10 cellular contexts compared by ENCODE assay signal in the genomic region with DNA sequence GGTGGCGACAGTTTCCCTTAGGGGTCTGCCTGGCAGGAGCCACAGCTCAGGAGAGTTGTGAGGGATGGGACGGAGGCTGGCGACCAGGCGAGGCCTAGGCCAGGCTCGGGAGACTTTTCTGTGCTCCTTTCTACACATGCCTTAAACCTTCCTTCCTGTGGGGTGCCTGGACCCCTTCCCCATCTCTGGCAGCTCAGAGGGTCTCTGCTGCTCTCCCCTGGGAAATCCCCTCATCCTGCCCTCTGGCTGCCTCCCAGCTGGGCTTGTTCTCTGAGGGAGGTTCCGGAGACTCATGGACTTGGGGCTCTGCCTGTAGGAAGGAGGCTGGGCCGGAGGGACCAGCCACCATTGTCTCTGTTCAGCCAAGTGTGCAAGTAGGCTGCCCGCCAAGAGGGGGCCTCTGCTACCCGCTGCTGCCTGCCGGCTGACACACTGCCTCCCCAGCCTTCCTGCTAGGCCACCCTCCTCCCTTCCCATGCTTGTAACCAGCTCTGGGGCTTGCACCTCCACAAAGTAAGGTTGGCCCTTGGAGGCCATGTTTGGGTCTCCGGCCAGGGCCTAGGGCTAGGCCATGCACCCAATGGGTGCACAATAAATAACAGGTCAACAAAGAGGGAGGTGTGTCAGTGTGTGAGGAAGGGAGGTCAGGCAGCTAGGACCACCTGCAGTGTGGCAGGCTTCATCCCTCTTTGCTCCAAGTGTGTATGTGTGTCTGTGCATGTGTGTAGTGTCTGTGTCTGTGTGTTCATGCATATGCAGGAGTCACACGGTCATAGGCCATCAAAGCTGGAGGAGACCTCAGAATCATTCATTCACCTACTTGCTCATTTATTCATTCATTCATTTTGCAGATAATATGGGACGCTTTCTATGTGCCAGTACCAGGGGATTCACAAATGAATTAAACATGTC. TPM values are rescaled to one million over a fixed set of nuclear protein-coding genes. Genes with fewer than 3 reads are reported as not detected.
A peak's percentile ranks its signal among the peaks of the same experiment; 100 is the strongest.
DNase-seq lines count a peak whose midpoint lies in the region; ATAC-seq and TF ChIP-seq lines count a peak whose summit lies in the region.
"Had no signal": no experiment of that assay in that cellular context is flagged by ENCODE, and none has a peak within 500 bp of the region (broad histone marks: within the 10 kb centered on the region; RNA-seq: fewer than 3 reads in every experiment).

No MANE protein-coding gene starts in this region.

- TF ChIP-seq CTCF in smooth muscle cell (IDR thresholded peaks at IDR 0.05; ENCODE audit: borderline replicate concordance, insufficient read depth, poor library complexity, severe bottlenecking), result no peak
- no peak for TF ChIP-seq CTCF in GM13977 (IDR thresholded peaks at IDR 0.05; ENCODE audit: extremely low read depth, insufficient read depth, missing control alignments)

- no peaks in the 10 kb centered on the region for H3K36me3 ChIP-seq in smooth muscle cell (ENCODE audit: low read depth)

- peaks cover 43% of the 10 kb centered on the region for H3K36me3 Mint-ChIP-seq in activated CD4-positive, alpha-beta T cell treated with anti-CD3 and anti-CD28 coated beads, Interleukin-2, amount 10 ng/mL, durations not matched to agents 24 days and 14 days (ENCODE audit: low read depth)
- peaks cover 17% of the 10 kb centered on the region for H3K36me3 Mint-ChIP-seq in T-cell

- H2AFZ ChIP-seq in smooth muscle cell (ENCODE audit: low read depth), result no peak overlapping the region

- POLR2A ChIA-PET in T-cell (lab: Charles Lee), result no interaction called here

- H3K4me2 ChIP-seq in smooth muscle cell, result peak overlapping the region; percentile 0

- intact Hi-C loops in activated CD4-positive, alpha-beta T cell treated with anti-CD3 and anti-CD28 coated beads, Interleukin-2, amount 10 ng/mL, durations not matched to agents 24 days and 14 days (cut with micrococcal nuclease), result no loop called here

- no peak for DNase-seq in activated CD4-positive, alpha-beta T cell treated with anti-CD3 and anti-CD28 coated beads, Interleukin-2, amount 10 ng/mL, durations not matched to agents 24 days and 14 days
- DNase-seq in activated CD4-positive, alpha-beta T cell treated with anti-CD3 and anti-CD28 coated beads for 4 hours, result no peak
- no peak for DNase-seq in T-cell
- DNase-seq in glomerular visceral epithelial cell (ENCODE audit: extremely low spot score), result peak; percentile 82
- DNase-seq in smooth muscle cell (lab: John Stamatoyannopoulos, UW; ENCODE audit: unreplicated experiment), result no peak
- DNase-seq in NCI-H1930 (lab: John Stamatoyannopoulos, UW), result no peak
- DNase-seq in GM13977 (ENCODE audit: low spot score), result no peak
- DNase-seq: activated gamma-delta T cell treated with Interleukin-2 at 50 U/mL for 16 hours, NCI-H1105 treated with DMSO at 0.1 percent for 48 hours had no signal

- H3K4me3 ChIP-seq in smooth muscle cell, result no peak overlapping the region

- H4K20me1 ChIP-seq in smooth muscle cell (ENCODE audit: low read depth), result no peaks in the 10 kb centered on the region

- no peaks in the 10 kb centered on the region for H3K9me3 ChIP-seq in smooth muscle cell (replicated peaks; ENCODE audit: low read depth)

- WGBS in smooth muscle cell (ENCODE audit: low lambda C conversion rate), result 85% methylated on average over 13 of the region's 13 CpGs

- no peak overlapping the region for H3K27ac ChIP-seq in smooth muscle cell (ENCODE audit: low read depth)

- H3K27me3 ChIP-seq in smooth muscle cell (ENCODE audit: low read depth), result no peaks in the 10 kb centered on the region

- ATAC-seq in T-cell (replicated peaks in 1 of 4), result no peak
- no peak for ATAC-seq in esophagus mucosa

- no peaks in the 10 kb centered on the region for H3K79me2 ChIP-seq in smooth muscle cell (ENCODE audit: low read depth)

- no peaks in the 10 kb centered on the region for H3F3A ChIP-seq in smooth muscle cell (ENCODE audit: low read depth)

- H3K9me3 Mint-ChIP-seq in activated CD4-positive, alpha-beta T cell treated with anti-CD3 and anti-CD28 coated beads, Interleukin-2, amount 10 ng/mL, durations not matched to agents 24 days and 14 days, result no peaks in the 10 kb centered on the region
- H3K9me3 Mint-ChIP-seq in T-cell, result no peaks in the 10 kb centered on the region

- peaks cover 15% of the 10 kb centered on the region for H3K4me1 Mint-ChIP-seq in activated CD4-positive, alpha-beta T cell treated with anti-CD3 and anti-CD28 coated beads, Interleukin-2, amount 10 ng/mL, durations not matched to agents 24 days and 14 days
- H3K4me1 Mint-ChIP-seq in T-cell, result peaks cover 15 to 28% (median 23%) of the 10 kb centered on the region in 3 donors

- in situ Hi-C loops in GM13977 (cut with MboI; ENCODE audit: low pct_unique_long_range_greater_than_20kb, low sequenced_read_pairs, unreplicated experiment), result loop anchor here (10.0 kb wide), 1 partner anchor 118 kb away; no protein-coding TSS in a partner anchor

- peak overlapping the region; percentile 48 for H3K27ac Mint-ChIP-seq in activated CD4-positive, alpha-beta T cell treated with anti-CD3 and anti-CD28 coated beads, Interleukin-2, amount 10 ng/mL, durations not matched to agents 24 days and 14 days
- H3K27ac Mint-ChIP-seq in T-cell, result peak overlapping the region; percentile 24 to 44

- no peak overlapping the region for H3K4me3 Mint-ChIP-seq in activated CD4-positive, alpha-beta T cell treated with anti-CD3 and anti-CD28 coated beads, Interleukin-2, amount 10 ng/mL, durations not matched to agents 24 days and 14 days
- no peak overlapping the region for H3K4me3 Mint-ChIP-seq in T-cell

- CTCF ChIA-PET in T-cell (lab: Charles Lee), result interaction anchor here (0.8 to 4.3 kb wide), 4 partner anchors 40 to 67 kb away, joined by 3 to 58 read pairs (median 6); no protein-coding TSS in a partner anchor

- no peaks in the 10 kb centered on the region for H3K27me3 Mint-ChIP-seq in activated CD4-positive, alpha-beta T cell treated with anti-CD3 and anti-CD28 coated beads, Interleukin-2, amount 10 ng/mL, durations not matched to agents 24 days and 14 days
- no peaks in the 10 kb centered on the region for H3K27me3 Mint-ChIP-seq in T-cell

- H3K9ac ChIP-seq in smooth muscle cell (ENCODE audit: low read depth), result no peak overlapping the region

- H3K4me1 ChIP-seq in smooth muscle cell (ENCODE audit: low read depth), result peaks cover 7% of the 10 kb centered on the region

RNA-seq across cellular contexts. Expression of gene PSD4, which starts 28.8 kb away (rescaled TPM):
- 268 and 278 TPM in 2 replicates for total RNA-seq in activated CD4-positive, alpha-beta T cell treated with anti-CD3 and anti-CD28 coated beads, Interleukin-2, amount 10 ng/mL, durations not matched to agents 24 days and 14 days
- total RNA-seq in T-cell (100 to 1,000 TPM; 145 to 217 (median 150) TPM), smooth muscle cell (7.3 and 9.3 TPM in 2 replicates), esophagus mucosa (38.6 TPM)
- polyA plus RNA-seq in smooth muscle cell, result 7.8 and 9.5 TPM in 2 replicates
